Comparison of ENCODE assay signal across 8 cellular contexts in genomic region chr17:76265624-76266243, GRCh38. TPM values are rescaled to one million over a fixed set of nuclear protein-coding genes. Genes with fewer than 3 reads are reported as not detected.
A peak's percentile ranks its signal among the peaks of the same experiment; 100 is the strongest.
DNase-seq lines count a peak whose midpoint lies in the region; ATAC-seq and TF ChIP-seq lines count a peak whose summit lies in the region.

No MANE protein-coding gene starts in this region.

- H3K4me1 ChIP-seq in neural progenitor cell = peaks cover 23% of the 10 kb centered on the region

- H3K4me1 Mint-ChIP-seq in neural progenitor cell = peaks cover 45% of the 10 kb centered on the region

- no peaks in the 10 kb centered on the region for H3K9me3 Mint-ChIP-seq in neural progenitor cell

- H3K4me3 ChIP-seq in fibroblast of villous mesenchyme (ENCODE audit: low read depth, low read length) (peak overlapping the region; percentile 81), neural progenitor cell (peak overlapping the region; percentile 87)

- H3F3A ChIP-seq in neural progenitor cell (ENCODE audit: low read depth) = peaks cover 9% of the 10 kb centered on the region

- no peak overlapping the region for H3K27ac ChIP-seq in neural progenitor cell

- H3K36me3 ChIP-seq in neural progenitor cell = no peaks in the 10 kb centered on the region

- ATAC-seq in HG02973 (IDR thresholded peaks at IDR 0.05; ENCODE audit: unreplicated experiment) = no peak

- peak overlapping the region; percentile 91 for H3K4me2 ChIP-seq in neural progenitor cell

- peak overlapping the region; percentile 51 for H3K9ac ChIP-seq in neural progenitor cell

- peak; percentile 68 for DNase-seq in NCI-H2227 (lab: John Stamatoyannopoulos, UW; ENCODE audit: unreplicated experiment)
- no peak for DNase-seq in NCI-H2227 treated with DMSO at 0.1 percent for 48 hours (lab: John Stamatoyannopoulos, UW)
- peak; percentile 29 for DNase-seq in NCI-H460 (ENCODE audit: extremely low read depth, low read depth)
- peak; percentile 45 for DNase-seq in activated effector memory CD4-positive, alpha-beta T cell treated with Interleukin-2 at 50 U/mL for 16 hours
- peak; percentile 55 for DNase-seq in fibroblast of villous mesenchyme (ENCODE audit: low read depth)
- DNase-seq in neural progenitor cell (ENCODE audit: low spot score) = peak; percentile 84
- DNase-seq in GM19240 (ENCODE audit: insufficient read length, low spot score) = no peak

- H3K36me3 Mint-ChIP-seq in neural progenitor cell = peaks cover 5% of the 10 kb centered on the region

- H3K4me3 Mint-ChIP-seq in neural progenitor cell = peak overlapping the region; percentile 93

- no peaks in the 10 kb centered on the region for H3K27me3 ChIP-seq in neural progenitor cell

- TF ChIP-seq CTCF in fibroblast of villous mesenchyme (IDR thresholded peaks at IDR 0.05; ENCODE audit: insufficient read depth, low read depth, low read length) (no peak), neural progenitor cell (IDR thresholded peaks at IDR 0.05) (no peak)

- H3K9me3 ChIP-seq in neural progenitor cell (ENCODE audit: low read depth) = no peaks in the 10 kb centered on the region

- H4K20me1 ChIP-seq in neural progenitor cell (ENCODE audit: low read depth) = peaks cover 9% of the 10 kb centered on the region

- H3K27me3 Mint-ChIP-seq in neural progenitor cell (ENCODE audit: insufficient read depth, low read depth) = peaks cover 7% of the 10 kb centered on the region

- H3K79me2 ChIP-seq in neural progenitor cell (ENCODE audit: low read depth) = peaks cover 44% of the 10 kb centered on the region

- H2AFZ ChIP-seq in neural progenitor cell (replicated peaks) = no peak overlapping the region

- no peak overlapping the region for H3K27ac Mint-ChIP-seq in neural progenitor cell

RNA-seq across cellular contexts. Expression of gene UBALD2, which starts 0.6 kb away (rescaled TPM):
- 11.5 and 12.2 TPM in 2 replicates for total RNA-seq in NCI-H460 (2014; rRNA removed; shearing (Covaris generic))
- polyA plus RNA-seq in NCI-H460 (2014; cell fraction: nucleus; rRNA removed) = 1.0 and 6.0 TPM in 2 replicates
- total RNA-seq in fibroblast of villous mesenchyme (5.5 and 5.6 TPM in 2 replicates), neural progenitor cell (ENCODE audit: low replicate concordance) (4.2 and 10.7 TPM in 2 replicates)

RNA-seq across cellular contexts. Expression of gene RNF157, which starts 25.4 kb away (rescaled TPM):
- 1.3 and 1.9 TPM in 2 replicates for total RNA-seq in NCI-H460 (2014; rRNA removed; shearing (Covaris generic))
- 3.3 and 4.4 TPM in 2 replicates for polyA plus RNA-seq in NCI-H460 (2014; cell fraction: nucleus; rRNA removed)
- total RNA-seq in fibroblast of villous mesenchyme = 4.7 and 10.0 TPM in 2 replicates
- total RNA-seq in neural progenitor cell (ENCODE audit: low replicate concordance) = 18.5 and 21.0 TPM in 2 replicates

RNA-seq across cellular contexts. Expression of gene QRICH2, which starts 42.3 kb away (rescaled TPM):
- total RNA-seq in NCI-H460 (2014; rRNA removed; shearing (Covaris generic)) = 0.23 and 0.67 TPM in 2 replicates
- polyA plus RNA-seq in NCI-H460 (2014; cell fraction: nucleus; rRNA removed) = 0.68 and 1.9 TPM in 2 replicates
- total RNA-seq in fibroblast of villous mesenchyme (2.2 and 2.6 TPM in 2 replicates), neural progenitor cell (ENCODE audit: low replicate concordance) (1.7 and 2.3 TPM in 2 replicates)

Comparison
In these comparisons a context has a peak if more than half of its experiments do, and no peak if none do; other contexts are left out.
1. DNase-seq: peak in NCI-H2227 (single experiment), NCI-H460 (single experiment), activated effector memory CD4-positive, alpha-beta T cell treated with Interleukin-2 at 50 U/mL for 16 hours (single experiment), fibroblast of villous mesenchyme (single experiment) and neural progenitor cell (single experiment); none in NCI-H2227 treated with DMSO at 0.1 percent for 48 hours (single experiment) and GM19240 (single experiment).